Comparison of ENCODE assay signal across 12 cellular contexts in genomic region chr2:213451542-213452256, GRCh38.
DNase-seq lines count a peak whose midpoint lies in the region; ATAC-seq, FAIRE-seq and TF ChIP-seq lines count a peak whose summit lies in the region.
"Had no signal": no experiment of that assay in that cellular context is flagged by ENCODE, and none has a peak within 500 bp of the region (broad histone marks: within the 10 kb centered on the region; RNA-seq: fewer than 3 reads in every experiment).

No MANE protein-coding gene starts in this region.

- H3K9me3 ChIP-seq in mesodermal cell (ENCODE audit: control insufficient read depth, low read length), result peaks cover 6% of the 10 kb centered on the region
- H3K9me3 ChIP-seq in transverse colon, result peaks cover 0 to 2% of the 10 kb centered on the region in 2 donors
- H3K9me3 ChIP-seq: thyroid gland had no signal

- no peaks in the 10 kb centered on the region for H3K27me3 ChIP-seq in bronchial epithelial cell (ENCODE audit: control insufficient read depth, insufficient read depth, low read length)
- no peaks in the 10 kb centered on the region for H3K27me3 ChIP-seq in transverse colon
- H3K27me3 ChIP-seq in dorsolateral prefrontal cortex, result no peaks in the 10 kb centered on the region
- H3K27me3 ChIP-seq: thyroid gland had no signal

- intact Hi-C loops in transverse colon (cut with DNase I; ENCODE audit: low total_unique reads), result no loop called here
- intact Hi-C loops in dorsolateral prefrontal cortex (cut with DNase I), result no loop called here

- peaks cover 4% of the 10 kb centered on the region for H3K4me1 ChIP-seq in mesodermal cell (ENCODE audit: control insufficient read depth, insufficient read depth, low read length, poor library complexity, severe bottlenecking)
- H3K4me1 ChIP-seq in transverse colon, result peaks cover 0 to 11% (median 2%) of the 10 kb centered on the region in 4 donors
- H3K4me1 ChIP-seq: thyroid gland had no signal

- WGBS in mesodermal cell (ENCODE audit: insufficient coverage in 2 of 2), 2 experiments, result 64 to 85% methylated on average over 3 to 5 of the region's 12 CpGs
- WGBS in transverse colon (ENCODE audit: low coverage in 1 of 2), 2 donors, result 22 to 34% methylated on average over 6 to 12 of the region's 12 CpGs

- DNase-seq in HuH-7 (ENCODE audit: low spot score) (peak; percentile 23), bronchial epithelial cell (ENCODE audit: low read depth) (peak; percentile 29), transverse colon (peak; percentile 72), dorsolateral prefrontal cortex (no peak), MV-4-11 (lab: John Stamatoyannopoulos, UW) (no peak)
- DNase-seq: activated gamma-delta T cell treated with Interleukin-2 at 50 U/mL for 16 hours; effector memory CD4-positive, alpha-beta T cell; foreskin fibroblast; PC-3 had no signal

- ATAC-seq in HG03378 (IDR thresholded peaks at IDR 0.05; ENCODE audit: unreplicated experiment), result no peak
- ATAC-seq: PC-3 had no signal

- no peak for TF ChIP-seq EP300 in transverse colon (IDR thresholded peaks at IDR 0.05; ENCODE audit: low read depth)

- TF ChIP-seq CTCF in bronchial epithelial cell (IDR thresholded peaks at IDR 0.05; ENCODE audit: insufficient read depth, low read length, severe bottlenecking), result no peak
- no peak for TF ChIP-seq CTCF in transverse colon (IDR thresholded peaks at IDR 0.05)
- no peak for TF ChIP-seq CTCF in dorsolateral prefrontal cortex (IDR thresholded peaks at IDR 0.05 in 54 of 56, conservative IDR thresholded peaks at IDR 0.05 in 2 of 56; ENCODE audit: low read depth in 1 of 56, partially characterized antibody in 56 of 56)

- TF ChIP-seq POLR2A in transverse colon (IDR thresholded peaks at IDR 0.05), result no peak

- H3K27ac ChIP-seq in mesodermal cell (ENCODE audit: low read depth, low read length, severe bottlenecking), result peak overlapping the region; percentile 79
- peak overlapping the region; percentile 13 to 60 (median 42) for H3K27ac ChIP-seq in transverse colon
- H3K27ac ChIP-seq in dorsolateral prefrontal cortex, result no peak overlapping the region
- H3K27ac ChIP-seq: thyroid gland had no signal

- H3K4me3 ChIP-seq in bronchial epithelial cell (ENCODE audit: low read depth, low read length), result no peak overlapping the region
- no peak overlapping the region for H3K4me3 ChIP-seq in mesodermal cell (ENCODE audit: extremely low read depth, insufficient read depth, low read length, poor library complexity, severe bottlenecking)
- no peak overlapping the region for H3K4me3 ChIP-seq in transverse colon
- peak overlapping the region in 10 of 59 donors; percentile 8 to 42 (median 21) for H3K4me3 ChIP-seq in dorsolateral prefrontal cortex
- H3K4me3 ChIP-seq: thyroid gland had no signal

- in situ Hi-C loops in transverse colon (cut with MboI; ENCODE audit: low pct_ligation_motif_present in 1 of 4, low pct_unique_long_range_greater_than_20kb in 1 of 4, low sequenced_read_pairs in 3 of 4), result no loop called here

- no peaks in the 10 kb centered on the region for H3K36me3 ChIP-seq in bronchial epithelial cell (ENCODE audit: control insufficient read depth, insufficient read depth, low read length)
- no peaks in the 10 kb centered on the region for H3K36me3 ChIP-seq in mesodermal cell (ENCODE audit: control insufficient read depth, insufficient read depth, low read length)
- H3K36me3 ChIP-seq in transverse colon, result no peaks in the 10 kb centered on the region
- H3K36me3 ChIP-seq: thyroid gland had no signal

- no peak for FAIRE-seq in bronchial epithelial cell (lab: Jason Lieb, UNC)

Comparison
In these comparisons a context has a peak if more than half of its experiments do, and no peak if none do; other contexts are left out.
1. DNase-seq: peak in HuH-7 (single experiment), bronchial epithelial cell (single experiment) and transverse colon (single experiment); none in dorsolateral prefrontal cortex (0 of 10) and MV-4-11 (single experiment).
2. H3K27ac ChIP-seq: peak in mesodermal cell (single experiment) and transverse colon (4 of 4); none in dorsolateral prefrontal cortex (0 of 59).